In the genomic region with DNA sequence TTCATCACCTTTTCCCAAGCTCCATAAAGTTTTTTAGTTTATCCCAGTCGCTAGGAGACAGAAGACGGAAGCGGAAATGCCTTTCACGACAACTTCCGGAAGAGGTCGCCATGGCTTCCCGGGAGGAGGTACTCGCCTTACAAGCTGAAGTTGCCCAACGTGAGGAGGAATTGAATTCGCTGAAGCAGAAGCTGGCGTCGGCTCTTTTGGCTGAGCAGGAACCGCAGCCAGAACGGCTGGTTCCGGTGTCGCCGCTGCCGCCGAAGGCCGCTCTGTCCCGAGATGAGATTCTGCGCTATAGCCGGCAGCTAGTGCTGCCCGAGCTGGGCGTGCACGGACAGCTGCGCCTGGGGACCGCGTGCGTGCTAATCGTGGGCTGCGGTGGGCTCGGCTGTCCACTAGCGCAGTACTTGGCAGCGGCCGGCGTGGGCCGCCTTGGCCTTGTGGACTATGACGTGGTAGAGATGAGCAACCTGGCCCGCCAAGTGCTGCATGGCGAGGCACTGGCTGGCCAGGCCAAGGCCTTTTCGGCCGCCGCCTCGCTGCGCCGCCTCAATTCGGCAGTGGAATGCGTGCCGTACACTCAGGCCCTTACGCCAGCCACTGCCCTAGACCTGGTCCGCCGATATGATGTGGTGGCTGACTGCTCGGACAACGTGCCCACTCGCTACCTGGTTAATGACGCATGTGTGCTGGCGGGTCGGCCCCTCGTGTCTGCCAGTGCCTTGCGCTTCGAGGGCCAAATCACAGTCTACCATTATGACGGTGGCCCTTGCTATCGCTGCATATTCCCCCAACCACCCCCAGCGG, we compare ENCODE assay signal across 1 cellular context.
TF ChIP-seq lines count a peak whose summit lies in the region.

A gene with protein sequence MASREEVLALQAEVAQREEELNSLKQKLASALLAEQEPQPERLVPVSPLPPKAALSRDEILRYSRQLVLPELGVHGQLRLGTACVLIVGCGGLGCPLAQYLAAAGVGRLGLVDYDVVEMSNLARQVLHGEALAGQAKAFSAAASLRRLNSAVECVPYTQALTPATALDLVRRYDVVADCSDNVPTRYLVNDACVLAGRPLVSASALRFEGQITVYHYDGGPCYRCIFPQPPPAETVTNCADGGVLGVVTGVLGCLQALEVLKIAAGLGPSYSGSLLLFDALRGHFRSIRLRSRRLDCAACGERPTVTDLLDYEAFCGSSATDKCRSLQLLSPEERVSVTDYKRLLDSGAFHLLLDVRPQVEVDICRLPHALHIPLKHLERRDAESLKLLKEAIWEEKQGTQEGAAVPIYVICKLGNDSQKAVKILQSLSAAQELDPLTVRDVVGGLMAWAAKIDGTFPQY (plus strand): TSS at position 86 of the 810 bp plus-strand sequence. CDS start 25 bp downstream, at position 111.

TF ChIP-seq in HepG2, 621 proteins besides CTCF, POLR2A, EP300 and RAD21 (continued from another document and continues in another):
- TF ChIP-seq, protein P1, sequence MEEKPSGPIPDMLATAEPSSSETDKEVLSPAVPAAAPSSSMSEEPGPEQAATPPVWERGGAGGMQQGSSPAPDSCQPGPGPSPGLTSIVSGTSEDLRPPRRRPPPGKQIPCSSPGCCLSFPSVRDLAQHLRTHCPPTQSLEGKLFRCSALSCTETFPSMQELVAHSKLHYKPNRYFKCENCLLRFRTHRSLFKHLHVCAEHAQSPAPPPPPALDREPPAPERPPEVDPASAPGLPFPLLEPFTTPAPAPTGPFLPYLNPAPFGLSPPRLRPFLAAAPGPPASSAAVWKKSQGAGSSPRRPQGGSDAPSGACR (CRISPR knock-in tag; IDR thresholded peaks at IDR 0.05): no peak
- TF ChIP-seq, protein P2, sequence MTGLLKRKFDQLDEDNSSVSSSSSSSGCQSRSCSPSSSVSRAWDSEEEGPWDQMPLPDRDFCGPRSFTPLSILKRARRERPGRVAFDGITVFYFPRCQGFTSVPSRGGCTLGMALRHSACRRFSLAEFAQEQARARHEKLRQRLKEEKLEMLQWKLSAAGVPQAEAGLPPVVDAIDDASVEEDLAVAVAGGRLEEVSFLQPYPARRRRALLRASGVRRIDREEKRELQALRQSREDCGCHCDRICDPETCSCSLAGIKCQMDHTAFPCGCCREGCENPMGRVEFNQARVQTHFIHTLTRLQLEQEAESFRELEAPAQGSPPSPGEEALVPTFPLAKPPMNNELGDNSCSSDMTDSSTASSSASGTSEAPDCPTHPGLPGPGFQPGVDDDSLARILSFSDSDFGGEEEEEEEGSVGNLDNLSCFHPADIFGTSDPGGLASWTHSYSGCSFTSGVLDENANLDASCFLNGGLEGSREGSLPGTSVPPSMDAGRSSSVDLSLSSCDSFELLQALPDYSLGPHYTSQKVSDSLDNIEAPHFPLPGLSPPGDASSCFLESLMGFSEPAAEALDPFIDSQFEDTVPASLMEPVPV (CRISPR knock-in tag; IDR thresholded peaks at IDR 0.05): peak; percentile 58; the same call in 1 of the 2 replicates
- TF ChIP-seq ZNF790 (CRISPR knock-in tag; IDR thresholded peaks at IDR 0.05; ENCODE audit: borderline replicate concordance) (no peak), CEBPG (CRISPR knock-in tag; IDR thresholded peaks at IDR 0.05) (peak; percentile 27; the same call in 1 of the 2 replicates), POLR2AphosphoS5 (IDR thresholded peaks at IDR 0.05; ENCODE audit: low read depth, low read length) (peak; percentile 80; the same call in 1 of the 2 replicates), ZNF251 (CRISPR knock-in tag; IDR thresholded peaks at IDR 0.05) (peak; percentile 23; the same call in 1 of the 2 replicates), KLF6 (CRISPR knock-in tag; IDR thresholded peaks at IDR 0.05) (0 out of 2 replicates have a peak, but pooled peaks have one; percentile 17), ZNF24 (IDR thresholded peaks at IDR 0.05) (no peak), ZNF367 (CRISPR knock-in tag; IDR thresholded peaks at IDR 0.05; ENCODE audit: borderline replicate concordance) (no peak; the same call in 1 of the 2 replicates), ZNF709 (CRISPR knock-in tag; IDR thresholded peaks at IDR 0.05) (no peak), MEIS1 (CRISPR knock-in tag; IDR thresholded peaks at IDR 0.05; ENCODE audit: borderline replicate concordance) (0 out of 2 replicates have a peak, but pooled peaks have one; percentile 76), ZNF326 (CRISPR knock-in tag; IDR thresholded peaks at IDR 0.05; ENCODE audit: borderline replicate concordance) (no peak), ZNF431 (CRISPR knock-in tag; IDR thresholded peaks at IDR 0.05; ENCODE audit: borderline replicate concordance, low read depth) (no peak; the same call in 1 of the 2 replicates), TOE1 (CRISPR knock-in tag; IDR thresholded peaks at IDR 0.05) (0 out of 2 replicates have a peak, but pooled peaks have one; percentile 3), ZNF30 (CRISPR knock-in tag; IDR thresholded peaks at IDR 0.05) (0 out of 2 replicates have a peak, but pooled peaks have one; percentile 15), PRPF4 (IDR thresholded peaks at IDR 0.05; ENCODE audit: low read depth, low read length, poor library complexity, severe bottlenecking) (no peak), ZNF274 (CRISPR knock-in tag; IDR thresholded peaks at IDR 0.05) (peak; percentile 86), KLF9 (CRISPR knock-in tag; IDR thresholded peaks at IDR 0.05; ENCODE audit: low read depth) (no peak), ZNF451 (CRISPR knock-in tag; IDR thresholded peaks at IDR 0.05) (no peak; the same call in 1 of the 2 replicates), SNRNP70 (IDR thresholded peaks at IDR 0.05; ENCODE audit: low read depth, low read length) (no peak), FOXJ3 (CRISPR knock-in tag; IDR thresholded peaks at IDR 0.05; ENCODE audit: borderline replicate concordance) (peak; percentile 87), NFKBIZ (CRISPR knock-in tag; IDR thresholded peaks at IDR 0.05) (0 out of 2 replicates have a peak, but pooled peaks have one; percentile 21), CREM (IDR thresholded peaks at IDR 0.05) (peak; percentile 94), CREM (CRISPR knock-in tag; IDR thresholded peaks at IDR 0.05) (no peak), RARG (CRISPR knock-in tag; IDR thresholded peaks at IDR 0.05; ENCODE audit: low read depth) (peak; percentile 87; the same call in 1 of the 2 replicates), TAF1 (CRISPR knock-in tag; IDR thresholded peaks at IDR 0.05) (peak; percentile 63; the same call in 1 of the 2 replicates), CHD2 (IDR thresholded peaks at IDR 0.05; ENCODE audit: low read depth, low read length) (no peak), KLF12 (CRISPR knock-in tag; IDR thresholded peaks at IDR 0.05; ENCODE audit: borderline replicate concordance) (peak; percentile 85)
- TF ChIP-seq, protein P3, sequence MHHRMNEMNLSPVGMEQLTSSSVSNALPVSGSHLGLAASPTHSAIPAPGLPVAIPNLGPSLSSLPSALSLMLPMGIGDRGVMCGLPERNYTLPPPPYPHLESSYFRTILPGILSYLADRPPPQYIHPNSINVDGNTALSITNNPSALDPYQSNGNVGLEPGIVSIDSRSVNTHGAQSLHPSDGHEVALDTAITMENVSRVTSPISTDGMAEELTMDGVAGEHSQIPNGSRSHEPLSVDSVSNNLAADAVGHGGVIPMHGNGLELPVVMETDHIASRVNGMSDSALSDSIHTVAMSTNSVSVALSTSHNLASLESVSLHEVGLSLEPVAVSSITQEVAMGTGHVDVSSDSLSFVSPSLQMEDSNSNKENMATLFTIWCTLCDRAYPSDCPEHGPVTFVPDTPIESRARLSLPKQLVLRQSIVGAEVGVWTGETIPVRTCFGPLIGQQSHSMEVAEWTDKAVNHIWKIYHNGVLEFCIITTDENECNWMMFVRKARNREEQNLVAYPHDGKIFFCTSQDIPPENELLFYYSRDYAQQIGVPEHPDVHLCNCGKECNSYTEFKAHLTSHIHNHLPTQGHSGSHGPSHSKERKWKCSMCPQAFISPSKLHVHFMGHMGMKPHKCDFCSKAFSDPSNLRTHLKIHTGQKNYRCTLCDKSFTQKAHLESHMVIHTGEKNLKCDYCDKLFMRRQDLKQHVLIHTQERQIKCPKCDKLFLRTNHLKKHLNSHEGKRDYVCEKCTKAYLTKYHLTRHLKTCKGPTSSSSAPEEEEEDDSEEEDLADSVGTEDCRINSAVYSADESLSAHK (CRISPR knock-in tag; IDR thresholded peaks at IDR 0.05; ENCODE audit: borderline replicate concordance): no peak
- TF ChIP-seq, protein P4, sequence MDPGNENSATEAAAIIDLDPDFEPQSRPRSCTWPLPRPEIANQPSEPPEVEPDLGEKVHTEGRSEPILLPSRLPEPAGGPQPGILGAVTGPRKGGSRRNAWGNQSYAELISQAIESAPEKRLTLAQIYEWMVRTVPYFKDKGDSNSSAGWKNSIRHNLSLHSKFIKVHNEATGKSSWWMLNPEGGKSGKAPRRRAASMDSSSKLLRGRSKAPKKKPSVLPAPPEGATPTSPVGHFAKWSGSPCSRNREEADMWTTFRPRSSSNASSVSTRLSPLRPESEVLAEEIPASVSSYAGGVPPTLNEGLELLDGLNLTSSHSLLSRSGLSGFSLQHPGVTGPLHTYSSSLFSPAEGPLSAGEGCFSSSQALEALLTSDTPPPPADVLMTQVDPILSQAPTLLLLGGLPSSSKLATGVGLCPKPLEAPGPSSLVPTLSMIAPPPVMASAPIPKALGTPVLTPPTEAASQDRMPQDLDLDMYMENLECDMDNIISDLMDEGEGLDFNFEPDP (CRISPR knock-in tag; conservative IDR thresholded peaks at IDR 0.05): no peak; the same call in 1 of the 2 replicates
- TF ChIP-seq, protein P5, sequence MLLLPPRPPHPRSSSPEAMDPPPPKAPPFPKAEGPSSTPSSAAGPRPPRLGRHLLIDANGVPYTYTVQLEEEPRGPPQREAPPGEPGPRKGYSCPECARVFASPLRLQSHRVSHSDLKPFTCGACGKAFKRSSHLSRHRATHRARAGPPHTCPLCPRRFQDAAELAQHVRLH (CRISPR knock-in tag; IDR thresholded peaks at IDR 0.05; ENCODE audit: borderline replicate concordance, low read depth): no peak; the same call in 1 of the 2 replicates
- TF ChIP-seq, protein P6, sequence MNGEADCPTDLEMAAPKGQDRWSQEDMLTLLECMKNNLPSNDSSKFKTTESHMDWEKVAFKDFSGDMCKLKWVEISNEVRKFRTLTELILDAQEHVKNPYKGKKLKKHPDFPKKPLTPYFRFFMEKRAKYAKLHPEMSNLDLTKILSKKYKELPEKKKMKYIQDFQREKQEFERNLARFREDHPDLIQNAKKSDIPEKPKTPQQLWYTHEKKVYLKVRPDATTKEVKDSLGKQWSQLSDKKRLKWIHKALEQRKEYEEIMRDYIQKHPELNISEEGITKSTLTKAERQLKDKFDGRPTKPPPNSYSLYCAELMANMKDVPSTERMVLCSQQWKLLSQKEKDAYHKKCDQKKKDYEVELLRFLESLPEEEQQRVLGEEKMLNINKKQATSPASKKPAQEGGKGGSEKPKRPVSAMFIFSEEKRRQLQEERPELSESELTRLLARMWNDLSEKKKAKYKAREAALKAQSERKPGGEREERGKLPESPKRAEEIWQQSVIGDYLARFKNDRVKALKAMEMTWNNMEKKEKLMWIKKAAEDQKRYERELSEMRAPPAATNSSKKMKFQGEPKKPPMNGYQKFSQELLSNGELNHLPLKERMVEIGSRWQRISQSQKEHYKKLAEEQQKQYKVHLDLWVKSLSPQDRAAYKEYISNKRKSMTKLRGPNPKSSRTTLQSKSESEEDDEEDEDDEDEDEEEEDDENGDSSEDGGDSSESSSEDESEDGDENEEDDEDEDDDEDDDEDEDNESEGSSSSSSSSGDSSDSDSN (CRISPR knock-in tag; IDR thresholded peaks at IDR 0.05): peak; percentile 48
- TF ChIP-seq, protein P7, sequence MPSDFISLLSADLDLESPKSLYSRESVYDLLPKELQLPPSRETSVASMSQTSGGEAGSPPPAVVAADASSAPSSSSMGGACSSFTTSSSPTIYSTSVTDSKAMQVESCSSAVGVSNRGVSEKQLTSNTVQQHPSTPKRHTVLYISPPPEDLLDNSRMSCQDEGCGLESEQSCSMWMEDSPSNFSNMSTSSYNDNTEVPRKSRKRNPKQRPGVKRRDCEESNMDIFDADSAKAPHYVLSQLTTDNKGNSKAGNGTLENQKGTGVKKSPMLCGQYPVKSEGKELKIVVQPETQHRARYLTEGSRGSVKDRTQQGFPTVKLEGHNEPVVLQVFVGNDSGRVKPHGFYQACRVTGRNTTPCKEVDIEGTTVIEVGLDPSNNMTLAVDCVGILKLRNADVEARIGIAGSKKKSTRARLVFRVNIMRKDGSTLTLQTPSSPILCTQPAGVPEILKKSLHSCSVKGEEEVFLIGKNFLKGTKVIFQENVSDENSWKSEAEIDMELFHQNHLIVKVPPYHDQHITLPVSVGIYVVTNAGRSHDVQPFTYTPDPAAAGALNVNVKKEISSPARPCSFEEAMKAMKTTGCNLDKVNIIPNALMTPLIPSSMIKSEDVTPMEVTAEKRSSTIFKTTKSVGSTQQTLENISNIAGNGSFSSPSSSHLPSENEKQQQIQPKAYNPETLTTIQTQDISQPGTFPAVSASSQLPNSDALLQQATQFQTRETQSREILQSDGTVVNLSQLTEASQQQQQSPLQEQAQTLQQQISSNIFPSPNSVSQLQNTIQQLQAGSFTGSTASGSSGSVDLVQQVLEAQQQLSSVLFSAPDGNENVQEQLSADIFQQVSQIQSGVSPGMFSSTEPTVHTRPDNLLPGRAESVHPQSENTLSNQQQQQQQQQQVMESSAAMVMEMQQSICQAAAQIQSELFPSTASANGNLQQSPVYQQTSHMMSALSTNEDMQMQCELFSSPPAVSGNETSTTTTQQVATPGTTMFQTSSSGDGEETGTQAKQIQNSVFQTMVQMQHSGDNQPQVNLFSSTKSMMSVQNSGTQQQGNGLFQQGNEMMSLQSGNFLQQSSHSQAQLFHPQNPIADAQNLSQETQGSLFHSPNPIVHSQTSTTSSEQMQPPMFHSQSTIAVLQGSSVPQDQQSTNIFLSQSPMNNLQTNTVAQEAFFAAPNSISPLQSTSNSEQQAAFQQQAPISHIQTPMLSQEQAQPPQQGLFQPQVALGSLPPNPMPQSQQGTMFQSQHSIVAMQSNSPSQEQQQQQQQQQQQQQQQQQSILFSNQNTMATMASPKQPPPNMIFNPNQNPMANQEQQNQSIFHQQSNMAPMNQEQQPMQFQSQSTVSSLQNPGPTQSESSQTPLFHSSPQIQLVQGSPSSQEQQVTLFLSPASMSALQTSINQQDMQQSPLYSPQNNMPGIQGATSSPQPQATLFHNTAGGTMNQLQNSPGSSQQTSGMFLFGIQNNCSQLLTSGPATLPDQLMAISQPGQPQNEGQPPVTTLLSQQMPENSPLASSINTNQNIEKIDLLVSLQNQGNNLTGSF (CRISPR knock-in tag; IDR thresholded peaks at IDR 0.05): peak; percentile 93
- TF ChIP-seq, protein P8, sequence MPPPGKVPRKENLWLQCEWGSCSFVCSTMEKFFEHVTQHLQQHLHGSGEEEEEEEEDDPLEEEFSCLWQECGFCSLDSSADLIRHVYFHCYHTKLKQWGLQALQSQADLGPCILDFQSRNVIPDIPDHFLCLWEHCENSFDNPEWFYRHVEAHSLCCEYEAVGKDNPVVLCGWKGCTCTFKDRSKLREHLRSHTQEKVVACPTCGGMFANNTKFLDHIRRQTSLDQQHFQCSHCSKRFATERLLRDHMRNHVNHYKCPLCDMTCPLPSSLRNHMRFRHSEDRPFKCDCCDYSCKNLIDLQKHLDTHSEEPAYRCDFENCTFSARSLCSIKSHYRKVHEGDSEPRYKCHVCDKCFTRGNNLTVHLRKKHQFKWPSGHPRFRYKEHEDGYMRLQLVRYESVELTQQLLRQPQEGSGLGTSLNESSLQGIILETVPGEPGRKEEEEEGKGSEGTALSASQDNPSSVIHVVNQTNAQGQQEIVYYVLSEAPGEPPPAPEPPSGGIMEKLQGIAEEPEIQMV (CRISPR knock-in tag; IDR thresholded peaks at IDR 0.05; ENCODE audit: low read depth): no peak
